ENCODE assay signal across 10 cellular contexts in genomic region chr9:136588663-136589464, GRCh38. TPM values are rescaled to one million over a fixed set of nuclear protein-coding genes. Genes with fewer than 3 reads are reported as not detected.
DNase-seq lines count a peak whose midpoint lies in the region; ATAC-seq and TF ChIP-seq lines count a peak whose summit lies in the region.
"Had no signal": no experiment of that assay in that cellular context is flagged by ENCODE, and none has a peak within 500 bp of the region (broad histone marks: within the 10 kb centered on the region; RNA-seq: fewer than 3 reads in every experiment).

No MANE protein-coding gene starts in this region.

- no TSS peak for BruUV-seq in HCT116 (replicated peaks; lab: Mats Ljungman, UMichigan)

- TF ChIP-seq POLR2A in HCT116 (IDR thresholded peaks at IDR 0.05; ENCODE audit: borderline replicate concordance, extremely low read depth, insufficient read depth, insufficient read length) = no peak

- TF ChIP-seq RAD21 in HCT116 (IDR thresholded peaks at IDR 0.05; ENCODE audit: low read depth) = no peak

- H3K9me2 ChIP-seq in HCT116 (ENCODE audit: insufficient read depth) = no peaks in the 10 kb centered on the region

- H3K79me2 ChIP-seq in HCT116 (ENCODE audit: insufficient read depth, low read length) = no peaks in the 10 kb centered on the region

- H3K27ac ChIP-seq in BLaER1 treated with 17β-estradiol and CSF1 and Interleukin-3, amounts not matched to agents 10 nM and 100 nM = peak overlapping the region; percentile 32 to 90 (median 78); a peak in 21 of 22 replicates
- H3K27ac ChIP-seq in HCT116 (ENCODE audit: low read depth, low read length) (peak overlapping the region; percentile 12; the same call in 1 of the 2 replicates), brain microvascular endothelial cell (no peak overlapping the region)
- H3K27ac ChIP-seq in naive thymus-derived CD4-positive, alpha-beta T cell (ENCODE audit: low read depth, low read length) = peak overlapping the region; percentile 27

- CTCF ChIA-PET in HCT116 (lab: Charles Lee) = no interaction called here
- CTCF ChIA-PET in naive thymus-derived CD4-positive, alpha-beta T cell (lab: Charles Lee) = interaction anchor here (1.0 kb wide), 1 partner anchor 27 kb away, joined by 3 read pairs; no protein-coding TSS in a partner anchor

- peak overlapping the region in 10 of 11 experiments; percentile 27 to 80 (median 69); a peak in 19 of 22 replicates for H3K9ac ChIP-seq in BLaER1 treated with 17β-estradiol and CSF1 and Interleukin-3, amounts not matched to agents 10 nM and 100 nM
- H3K9ac ChIP-seq in HCT116 (ENCODE audit: low read length) = no peak overlapping the region

- no peak for ATAC-seq in HCT116
- peak; percentile 12 for ATAC-seq in activated naive CD8-positive, alpha-beta T cell treated with anti-CD3 and anti-CD28 coated beads, Interleukin-2, amount 10 ng/mL, durations not matched to agents 7 days and 5 days (ENCODE audit: low read depth)
- no peak for ATAC-seq in naive thymus-derived CD4-positive, alpha-beta T cell
- no peak for ATAC-seq in GM21825 (IDR thresholded peaks at IDR 0.05; ENCODE audit: unreplicated experiment)
- ATAC-seq: SK-N-SH treated with all-trans-retinoic acid at 6 μM for 48 hours had no signal

- no peaks in the 10 kb centered on the region for H3K27me3 Mint-ChIP-seq in activated naive CD8-positive, alpha-beta T cell treated with anti-CD3 and anti-CD28 coated beads, Interleukin-2, amount 10 ng/mL, durations not matched to agents 7 days and 5 days
- peaks cover 0 to 4% (median 0%) of the 10 kb centered on the region in 5 donors for H3K27me3 Mint-ChIP-seq in naive thymus-derived CD4-positive, alpha-beta T cell
- H3K27me3 Mint-ChIP-seq in glutamatergic neuron (ENCODE audit: unreplicated experiment) = peaks cover 9% of the 10 kb centered on the region

- H3K4me1 ChIP-seq in BLaER1 treated with 17β-estradiol and CSF1 and Interleukin-3, amounts not matched to agents 10 nM and 100 nM = peaks cover 75 to 91% (median 88%) of the 10 kb centered on the region in 10 experiments
- peaks cover 5 to 8% of the 10 kb centered on the region in 2 experiments; a peak in 3 of 4 replicates for H3K4me1 ChIP-seq in HCT116 (ENCODE audit: control insufficient read depth in 1 of 2, insufficient read depth in 2 of 2, low read length in 2 of 2)
- peaks cover 4 to 22% of the 10 kb centered on the region in 2 donors for H3K4me1 ChIP-seq in naive thymus-derived CD4-positive, alpha-beta T cell (ENCODE audit: control insufficient read depth in 2 of 2, insufficient read depth in 2 of 2, low read length in 2 of 2)

- peak overlapping the region in 9 of 10 experiments; percentile 8 to 60 (median 36); a peak in 12 of 20 replicates for H3K4me3 ChIP-seq in BLaER1 treated with 17β-estradiol and CSF1 and Interleukin-3, amounts not matched to agents 10 nM and 100 nM
- H3K4me3 ChIP-seq in HCT116 (replicated peaks in 1 of 2; ENCODE audit: low read depth in 1 of 2, low read length in 2 of 2) (no peak overlapping the region), brain microvascular endothelial cell (ENCODE audit: low read depth, low read length) (no peak overlapping the region)
- H3K4me3 ChIP-seq in naive thymus-derived CD4-positive, alpha-beta T cell (ENCODE audit: low read length) = peak overlapping the region; percentile 27

- no peaks in the 10 kb centered on the region for H3K36me3 Mint-ChIP-seq in activated naive CD8-positive, alpha-beta T cell treated with anti-CD3 and anti-CD28 coated beads, Interleukin-2, amount 10 ng/mL, durations not matched to agents 7 days and 5 days
- no peaks in the 10 kb centered on the region for H3K36me3 Mint-ChIP-seq in naive thymus-derived CD4-positive, alpha-beta T cell
- no peaks in the 10 kb centered on the region for H3K36me3 Mint-ChIP-seq in glutamatergic neuron (ENCODE audit: unreplicated experiment)

- RAD21 ChIA-PET in HCT116 (lab: Charles Lee; ENCODE audit: low non-redundant PET in 1 of 2, low total read pairs in 2 of 2, uncharacterized antibody in 2 of 2, unreplicated experiment in 2 of 2) = no interaction called here

- peaks cover 0 to 27% (median 12%) of the 10 kb centered on the region in 11 experiments; a peak in 9 of 22 replicates for H4K20me1 ChIP-seq in BLaER1 treated with 17β-estradiol and CSF1 and Interleukin-3, amounts not matched to agents 10 nM and 100 nM
- no peaks in the 10 kb centered on the region for H4K20me1 ChIP-seq in HCT116 (ENCODE audit: insufficient read depth)

- H3K36me3 ChIP-seq in BLaER1 treated with 17β-estradiol and CSF1 and Interleukin-3, amounts not matched to agents 10 nM and 100 nM = no peaks in the 10 kb centered on the region
- no peaks in the 10 kb centered on the region for H3K36me3 ChIP-seq in HCT116 (ENCODE audit: control insufficient read depth in 1 of 2, insufficient read depth in 2 of 2, low read length in 2 of 2)
- H3K36me3 ChIP-seq in naive thymus-derived CD4-positive, alpha-beta T cell (ENCODE audit: control insufficient read depth in 2 of 3, insufficient read depth in 3 of 3, low read length in 3 of 3) = no peaks in the 10 kb centered on the region
- H3K36me3 ChIP-seq in brain microvascular endothelial cell (replicated peaks) = no peaks in the 10 kb centered on the region

- intact Hi-C loops in HCT116 (cut with micrococcal nuclease) = no loop called here
- intact Hi-C loops in naive thymus-derived CD4-positive, alpha-beta T cell (cut with micrococcal nuclease) = loop anchor here in 1 of 2 donors (5.0 kb wide), 1 partner anchor 42 kb away; the partner anchor contains the start of gene NOTCH1

- POLR2A ChIA-PET in HCT116 (lab: Charles Lee) = interaction anchor here (0.7 kb wide), 1 partner anchor 101 kb away, joined by 4 read pairs; no protein-coding TSS in a partner anchor
- POLR2A ChIA-PET in activated naive CD8-positive, alpha-beta T cell treated with anti-CD3 and anti-CD28 coated beads, Interleukin-2, amount 10 ng/mL, durations not matched to agents 7 days and 5 days (lab: Charles Lee) = interaction anchor here (0.6 kb wide), 1 partner anchor 51 kb away, joined by 4 read pairs; no protein-coding TSS in a partner anchor
- POLR2A ChIA-PET in naive thymus-derived CD4-positive, alpha-beta T cell (lab: Charles Lee) = interaction anchor here (1.0 to 1.3 kb wide), 2 partner anchors 44 to 51 kb away, joined by 4 read pairs; no protein-coding TSS in a partner anchor

- peak overlapping the region; percentile 71 for H3K27ac Mint-ChIP-seq in activated naive CD8-positive, alpha-beta T cell treated with anti-CD3 and anti-CD28 coated beads, Interleukin-2, amount 10 ng/mL, durations not matched to agents 7 days and 5 days
- peak overlapping the region; percentile 23 to 89 (median 63) for H3K27ac Mint-ChIP-seq in naive thymus-derived CD4-positive, alpha-beta T cell
- H3K27ac Mint-ChIP-seq in glutamatergic neuron (ENCODE audit: unreplicated experiment) = no peak overlapping the region

- H3K9me3 ChIP-seq in BLaER1 treated with 17β-estradiol and CSF1 and Interleukin-3, amounts not matched to agents 10 nM and 100 nM (replicated peaks in 1 of 11) = 0 out of 22 replicates have a peak, but pooled peaks cover 0 to 7% (median 0%) of the 10 kb centered on the region in 11 experiments
- no peaks in the 10 kb centered on the region for H3K9me3 ChIP-seq in HCT116 (ENCODE audit: control insufficient read depth in 1 of 2, insufficient read depth in 1 of 2, low read depth in 1 of 2, low read length in 2 of 2)
- H3K9me3 ChIP-seq in naive thymus-derived CD4-positive, alpha-beta T cell (ENCODE audit: control insufficient read depth in 2 of 3, low read length in 3 of 3) = no peaks in the 10 kb centered on the region

- no peaks in the 10 kb centered on the region for H3K9me3 Mint-ChIP-seq in activated naive CD8-positive, alpha-beta T cell treated with anti-CD3 and anti-CD28 coated beads, Interleukin-2, amount 10 ng/mL, durations not matched to agents 7 days and 5 days
- H3K9me3 Mint-ChIP-seq in naive thymus-derived CD4-positive, alpha-beta T cell = no peaks in the 10 kb centered on the region
- H3K9me3 Mint-ChIP-seq in glutamatergic neuron (ENCODE audit: unreplicated experiment) = peaks cover 2% of the 10 kb centered on the region

- in situ Hi-C loops in KBM-7 (cut with MboI; ENCODE audit: low pct_unique_long_range_greater_than_20kb, low sequenced_read_pairs) = no loop called here
- in situ Hi-C loops in brain microvascular endothelial cell (cut with HindIII; ENCODE audit: low pct_ligation_motif_present, low sequenced_read_pairs) = no loop called here

- DNase-seq in HCT116 (ENCODE audit: low read depth, low spot score) (no peak), KBM-7 (no peak), glutamatergic neuron (no peak), brain microvascular endothelial cell (no peak)
- no peak for DNase-seq in activated naive CD8-positive, alpha-beta T cell treated with anti-CD3 and anti-CD28 coated beads, Interleukin-2, amount 10 ng/mL, durations not matched to agents 7 days and 5 days
- DNase-seq in naive thymus-derived CD4-positive, alpha-beta T cell = peak in 3 of 9 donors; percentile 14 to 26 (median 16)
- DNase-seq: NCI-H510A had no signal

- no peak overlapping the region for H2AFZ ChIP-seq in HCT116 (ENCODE audit: low read depth, low read length, poor library complexity, severe bottlenecking)

- H3K4me1 Mint-ChIP-seq in activated naive CD8-positive, alpha-beta T cell treated with anti-CD3 and anti-CD28 coated beads, Interleukin-2, amount 10 ng/mL, durations not matched to agents 7 days and 5 days = peaks cover 11% of the 10 kb centered on the region
- H3K4me1 Mint-ChIP-seq in naive thymus-derived CD4-positive, alpha-beta T cell = peaks cover 8 to 25% (median 21%) of the 10 kb centered on the region in 7 donors
- H3K4me1 Mint-ChIP-seq in glutamatergic neuron (ENCODE audit: low read depth, unreplicated experiment) = peaks cover 12% of the 10 kb centered on the region

- peak overlapping the region; percentile 77 to 99 (median 98) for H3K4me2 ChIP-seq in BLaER1 treated with 17β-estradiol and CSF1 and Interleukin-3, amounts not matched to agents 10 nM and 100 nM
- H3K4me2 ChIP-seq in HCT116 (ENCODE audit: low read length) = peak overlapping the region; percentile 9; the same call in 1 of the 2 replicates

- H3K4me3 Mint-ChIP-seq in activated naive CD8-positive, alpha-beta T cell treated with anti-CD3 and anti-CD28 coated beads, Interleukin-2, amount 10 ng/mL, durations not matched to agents 7 days and 5 days = peak overlapping the region; percentile 42
- peak overlapping the region; percentile 14 to 80 (median 72) for H3K4me3 Mint-ChIP-seq in naive thymus-derived CD4-positive, alpha-beta T cell
- no peak overlapping the region for H3K4me3 Mint-ChIP-seq in glutamatergic neuron (ENCODE audit: unreplicated experiment)

- peaks cover 0 to 29% (median 0%) of the 10 kb centered on the region in 11 experiments; a peak in 7 of 22 replicates for H3K27me3 ChIP-seq in BLaER1 treated with 17β-estradiol and CSF1 and Interleukin-3, amounts not matched to agents 10 nM and 100 nM
- H3K27me3 ChIP-seq in HCT116 (ENCODE audit: insufficient read depth, low read length) = no peaks in the 10 kb centered on the region
- no peaks in the 10 kb centered on the region for H3K27me3 ChIP-seq in naive thymus-derived CD4-positive, alpha-beta T cell (ENCODE audit: control insufficient read depth in 2 of 2, insufficient read depth in 2 of 2, low read length in 2 of 2)
- no peaks in the 10 kb centered on the region for H3K27me3 ChIP-seq in brain microvascular endothelial cell (replicated peaks)

- TF ChIP-seq CTCF in HCT116 (IDR thresholded peaks at IDR 0.05 in 2 of 3, conservative IDR thresholded peaks at IDR 0.05 in 1 of 3; ENCODE audit: borderline replicate concordance in 1 of 3, insufficient read depth in 1 of 3, low read depth in 2 of 3, low read length in 2 of 3) = no peak
- TF ChIP-seq CTCF in glutamatergic neuron (IDR thresholded peaks at IDR 0.05; ENCODE audit: partially characterized antibody, unreplicated experiment) = no peak
- TF ChIP-seq CTCF in brain microvascular endothelial cell (IDR thresholded peaks at IDR 0.05; ENCODE audit: low read depth, low read length, missing control alignments) = no peak

RNA-seq across cellular contexts. Expression of gene NOTCH1, which starts 43.0 kb away (rescaled TPM):
- 36.2 TPM for total RNA-seq in HCT116 (2021; ENCODE audit: unreplicated experiment)
- polyA plus RNA-seq in HCT116 (2012) = 14.8 and 21.3 TPM in 2 replicates
- total RNA-seq in activated naive CD8-positive, alpha-beta T cell treated with anti-CD3 and anti-CD28 coated beads, Interleukin-2, amount 10 ng/mL, durations not matched to agents 7 days and 5 days = 10 to 100 TPM; 67.0 to 70.2 TPM
- 10 to 100 TPM; 49.7 to 92.9 (median 58.0) TPM for total RNA-seq in naive thymus-derived CD4-positive, alpha-beta T cell
- 1 to 10 TPM; 1.9 to 7.1 TPM for polyA plus RNA-seq in naive thymus-derived CD4-positive, alpha-beta T cell
- total RNA-seq in glutamatergic neuron (ENCODE audit: unreplicated experiment) = 64.2 TPM

Comparison
In these comparisons a context has a peak if more than half of its experiments do, and no peak if none do; other contexts are left out.
1. H3K4me3 ChIP-seq: peak in BLaER1 treated with 17β-estradiol and CSF1 and Interleukin-3, amounts not matched to agents 10 nM and 100 nM (9 of 10) and naive thymus-derived CD4-positive, alpha-beta T cell (single experiment); none in HCT116 (0 of 2) and brain microvascular endothelial cell (single experiment).